In the genomic region with DNA sequence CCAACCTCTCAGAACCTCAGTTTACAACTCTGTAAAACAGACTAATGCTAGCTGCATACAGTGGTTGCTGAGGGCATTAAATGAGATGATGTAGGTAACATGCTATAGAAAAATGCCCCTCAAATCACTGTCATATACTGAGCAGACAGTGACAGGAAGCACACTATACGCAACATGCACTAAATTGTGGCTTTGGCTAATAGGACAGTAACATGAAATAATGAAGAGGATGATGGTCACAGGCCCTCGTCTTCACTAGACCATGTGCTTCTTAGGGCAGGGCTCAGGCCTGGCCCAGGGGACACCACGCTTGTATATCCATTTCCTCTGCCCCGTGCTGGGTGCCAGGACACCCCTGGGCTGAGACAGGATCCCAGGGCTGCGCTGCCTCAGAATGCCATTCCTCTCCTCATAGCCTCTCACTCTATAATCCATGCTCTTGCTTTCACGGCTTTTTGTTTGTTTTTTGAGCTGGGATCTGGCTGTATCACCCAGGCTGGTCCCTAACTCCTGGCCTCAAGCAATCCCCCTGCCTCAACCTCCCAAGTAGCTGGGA, we compare ENCODE assay signal across 18 cellular contexts. TPM values are rescaled to one million over a fixed set of nuclear protein-coding genes. Genes with fewer than 3 reads are reported as not detected.
DNase-seq lines count a peak whose midpoint lies in the region; ATAC-seq and TF ChIP-seq lines count a peak whose summit lies in the region.
"Had no signal": no experiment of that assay in that cellular context is flagged by ENCODE, and none has a peak within 500 bp of the region (broad histone marks: within the 10 kb centered on the region; RNA-seq: fewer than 3 reads in every experiment).

No MANE protein-coding gene starts in this region.

- H3K79me2 ChIP-seq in Loucy (ENCODE audit: insufficient read depth, low read length) (no peaks in the 10 kb centered on the region), osteoblast (ENCODE audit: insufficient read depth, low read length) (no peaks in the 10 kb centered on the region)

- intact Hi-C loops in activated CD4-positive, alpha-beta T cell treated with anti-CD3 and anti-CD28 coated beads, Interleukin-2, amount 10 ng/mL, durations not matched to agents 24 days and 14 days (cut with micrococcal nuclease): no loop called here

- peak overlapping the region; percentile 91 for H3K27ac ChIP-seq in osteoblast (ENCODE audit: low read depth, low read length)
- H3K27ac ChIP-seq: epithelial cell of prostate had no signal

- H3K4me2 ChIP-seq in Loucy (ENCODE audit: low read depth, low read length, poor library complexity, severe bottlenecking) (peak overlapping the region; percentile 52), osteoblast (ENCODE audit: insufficient read depth, low read length) (no peak overlapping the region)

- no peaks in the 10 kb centered on the region for H3F3A ChIP-seq in Loucy (ENCODE audit: low read depth)

- H3K9me3 Mint-ChIP-seq in activated CD4-positive, alpha-beta T cell treated with anti-CD3 and anti-CD28 coated beads, Interleukin-2, amount 10 ng/mL, durations not matched to agents 24 days and 14 days: no peaks in the 10 kb centered on the region
- no peaks in the 10 kb centered on the region for H3K9me3 Mint-ChIP-seq in activated T-cell treated with anti-CD3 and anti-CD28 coated beads, Interleukin-2, amount 50 U/mL, for 24 hours
- H3K9me3 Mint-ChIP-seq: immature natural killer cell, WTC11 had no signal

- no peaks in the 10 kb centered on the region for H3K36me3 Mint-ChIP-seq in activated CD4-positive, alpha-beta T cell treated with anti-CD3 and anti-CD28 coated beads, Interleukin-2, amount 10 ng/mL, durations not matched to agents 24 days and 14 days (ENCODE audit: low read depth)
- H3K36me3 Mint-ChIP-seq in activated T-cell treated with anti-CD3 and anti-CD28 coated beads, Interleukin-2, amount 50 U/mL, for 24 hours (ENCODE audit: low read depth): no peaks in the 10 kb centered on the region
- H3K36me3 Mint-ChIP-seq: immature natural killer cell, WTC11 had no signal

- no peaks in the 10 kb centered on the region for H3K27me3 Mint-ChIP-seq in activated CD4-positive, alpha-beta T cell treated with anti-CD3 and anti-CD28 coated beads, Interleukin-2, amount 10 ng/mL, durations not matched to agents 24 days and 14 days
- peaks cover 3% of the 10 kb centered on the region for H3K27me3 Mint-ChIP-seq in activated T-cell treated with anti-CD3 and anti-CD28 coated beads, Interleukin-2, amount 50 U/mL, for 24 hours

- H3K4me3 ChIP-seq in Loucy (ENCODE audit: low read length, poor library complexity, severe bottlenecking) (no peak overlapping the region), osteoblast (ENCODE audit: insufficient read depth, low read length) (no peak overlapping the region)
- H3K4me3 ChIP-seq: lung, tibial artery had no signal

- H3K9me2 ChIP-seq in Loucy (replicated peaks; ENCODE audit: low read depth, low read length): no peaks in the 10 kb centered on the region

- H3K9me3 ChIP-seq in Loucy (ENCODE audit: insufficient read depth, low read depth, low read length): no peaks in the 10 kb centered on the region
- no peaks in the 10 kb centered on the region for H3K9me3 ChIP-seq in osteoblast (ENCODE audit: low read depth, low read length)
- H3K9me3 ChIP-seq: tibial artery had no signal

- no peak for DNase-seq in activated CD4-positive, alpha-beta T cell treated with anti-CD3 and anti-CD28 coated beads, Interleukin-2, amount 10 ng/mL, durations not matched to agents 24 days and 14 days
- no peak for DNase-seq in activated CD4-positive, alpha-beta T cell treated with anti-CD3 and anti-CD28 coated beads, Interleukin-2, amount 50 U/mL, for 1 hour
- no peak for DNase-seq in osteoblast (ENCODE audit: insufficient read length, low spot score, missing footprints)
- DNase-seq in NCI-H446 (lab: John Stamatoyannopoulos, UW): no peak
- DNase-seq in activated T-cell treated with anti-CD3 and anti-CD28 coated beads, Interleukin-2, amount 50 U/mL, for 24 hours: no peak
- no peak for DNase-seq in occipital lobe (lab: John Stamatoyannopoulos, UW)
- DNase-seq: immature natural killer cell; NCI-H187; NCI-H524 treated with DMSO at 0.1 percent for 48 hours; stimulated activated CD4-positive, alpha-beta T cell treated with anti-CD3 and anti-CD28 coated beads, Interleukin-1b, Interleukin-23, amount 100 ng/mL, for 48 hours had no signal

- H3K9ac ChIP-seq in Loucy (ENCODE audit: low read depth, low read length, poor library complexity, severe bottlenecking): no peak overlapping the region

- H2AFZ ChIP-seq in Loucy (ENCODE audit: low read length) (no peak overlapping the region), osteoblast (ENCODE audit: low read length) (no peak overlapping the region)

- no peak overlapping the region for H3K4me3 Mint-ChIP-seq in activated CD4-positive, alpha-beta T cell treated with anti-CD3 and anti-CD28 coated beads, Interleukin-2, amount 10 ng/mL, durations not matched to agents 24 days and 14 days
- H3K4me3 Mint-ChIP-seq in activated T-cell treated with anti-CD3 and anti-CD28 coated beads, Interleukin-2, amount 50 U/mL, for 24 hours: no peak overlapping the region
- H3K4me3 Mint-ChIP-seq: immature natural killer cell, WTC11 had no signal

- H3K27ac Mint-ChIP-seq in activated CD4-positive, alpha-beta T cell treated with anti-CD3 and anti-CD28 coated beads, Interleukin-2, amount 10 ng/mL, durations not matched to agents 24 days and 14 days: peak overlapping the region; percentile 75
- H3K27ac Mint-ChIP-seq in activated T-cell treated with anti-CD3 and anti-CD28 coated beads, Interleukin-2, amount 50 U/mL, for 24 hours: no peak overlapping the region
- H3K27ac Mint-ChIP-seq: immature natural killer cell, WTC11 had no signal

- no peak for TF ChIP-seq CTCF in Loucy (conservative IDR thresholded peaks at IDR 0.05; ENCODE audit: low read length)
- TF ChIP-seq CTCF in osteoblast (IDR thresholded peaks at IDR 0.05; ENCODE audit: extremely low read depth, low read depth, low read length): no peak

- H3K4me1 Mint-ChIP-seq in activated CD4-positive, alpha-beta T cell treated with anti-CD3 and anti-CD28 coated beads, Interleukin-2, amount 10 ng/mL, durations not matched to agents 24 days and 14 days: peaks cover 15% of the 10 kb centered on the region
- H3K4me1 Mint-ChIP-seq in activated T-cell treated with anti-CD3 and anti-CD28 coated beads, Interleukin-2, amount 50 U/mL, for 24 hours (ENCODE audit: low read depth): peaks cover 14% of the 10 kb centered on the region
- H3K4me1 Mint-ChIP-seq: WTC11 had no signal

- H3K4me1 ChIP-seq in Loucy (ENCODE audit: insufficient read depth, low read length, poor library complexity, severe bottlenecking) (peaks cover 37% of the 10 kb centered on the region), osteoblast (ENCODE audit: insufficient read depth, low read length) (peaks cover 47% of the 10 kb centered on the region)

- H4K20me1 ChIP-seq in Loucy (ENCODE audit: insufficient read depth, low read length, poor library complexity, severe bottlenecking) (no peaks in the 10 kb centered on the region), osteoblast (ENCODE audit: insufficient read depth, low read length) (no peaks in the 10 kb centered on the region)

- H3K36me3 ChIP-seq in Loucy (ENCODE audit: insufficient read depth, low read length) (no peaks in the 10 kb centered on the region), osteoblast (ENCODE audit: insufficient read depth, low read length) (no peaks in the 10 kb centered on the region)
- H3K36me3 ChIP-seq: tibial artery had no signal

- ATAC-seq in GM21447 (IDR thresholded peaks at IDR 0.05; ENCODE audit: unreplicated experiment): peak; percentile 24
- ATAC-seq: Panc1, WTC11 had no signal

- H3K27me3 ChIP-seq in Loucy (ENCODE audit: insufficient read depth, low read length, poor library complexity, severe bottlenecking) (no peaks in the 10 kb centered on the region), osteoblast (ENCODE audit: insufficient read depth, low read length) (no peaks in the 10 kb centered on the region)
- H3K27me3 ChIP-seq: tibial artery had no signal

RNA-seq across cellular contexts. Expression of gene CSF1R, which starts 18.9 kb away (rescaled TPM):
- 0.14 TPM in 1 of 2 replicates, not detected in the other for total RNA-seq in activated CD4-positive, alpha-beta T cell treated with anti-CD3 and anti-CD28 coated beads, Interleukin-2, amount 10 ng/mL, durations not matched to agents 24 days and 14 days
- total RNA-seq in osteoblast: 0.36 and 0.88 TPM in 2 replicates
- 8.3 TPM for total RNA-seq in occipital lobe
- total RNA-seq: glomerular endothelial cell had no signal
